ENCODE assay signal across 7 cellular contexts in genomic region chr1:42334240-42335049, GRCh38. TPM values are rescaled to one million over a fixed set of nuclear protein-coding genes. Genes with fewer than 3 reads are reported as not detected.
DNase-seq lines count a peak whose midpoint lies in the region; ATAC-seq and TF ChIP-seq lines count a peak whose summit lies in the region.

No MANE protein-coding gene starts in this region.

- peak overlapping the region; percentile 73 for H2AFZ ChIP-seq in smooth muscle cell (ENCODE audit: low read depth)

- H3K4me3 ChIP-seq in SJSA1 (peak overlapping the region; percentile 93), cardiac fibroblast (replicated peaks in 1 of 2; ENCODE audit: low read depth in 2 of 2, low read length in 2 of 2) (peak overlapping the region; percentile 90 to 99), smooth muscle cell (peak overlapping the region; percentile 89)

- no peaks in the 10 kb centered on the region for H3K27me3 ChIP-seq in SJSA1 (replicated peaks)
- H3K27me3 ChIP-seq in smooth muscle cell (ENCODE audit: low read depth) = no peaks in the 10 kb centered on the region

- TF ChIP-seq CTCF in cardiac fibroblast (IDR thresholded peaks at IDR 0.05; ENCODE audit: low read depth, low read length) (peak; percentile 3), smooth muscle cell (IDR thresholded peaks at IDR 0.05; ENCODE audit: borderline replicate concordance, insufficient read depth, poor library complexity, severe bottlenecking) (no peak)

- H3K27ac ChIP-seq in SJSA1 (peak overlapping the region; percentile 69), smooth muscle cell (ENCODE audit: low read depth) (peak overlapping the region; percentile 87)

- 2% methylated on average over 38 of the region's 58 CpGs for WGBS in smooth muscle cell (ENCODE audit: low lambda C conversion rate)

- peaks cover 11% of the 10 kb centered on the region for H3F3A ChIP-seq in smooth muscle cell (ENCODE audit: low read depth)

- no peaks in the 10 kb centered on the region for H3K9me3 ChIP-seq in SJSA1 (replicated peaks)
- no peaks in the 10 kb centered on the region for H3K9me3 ChIP-seq in smooth muscle cell (replicated peaks; ENCODE audit: low read depth)

- H3K36me3 ChIP-seq in SJSA1 (peaks cover 9% of the 10 kb centered on the region), smooth muscle cell (ENCODE audit: low read depth) (no peaks in the 10 kb centered on the region)

- peak; percentile 52 for ATAC-seq in GM21447 (IDR thresholded peaks at IDR 0.05; ENCODE audit: unreplicated experiment)

- H3K9ac ChIP-seq in smooth muscle cell (ENCODE audit: low read depth) = peak overlapping the region; percentile 93

- H4K20me1 ChIP-seq in smooth muscle cell (ENCODE audit: low read depth) = peaks cover 52% of the 10 kb centered on the region

- peaks cover 55% of the 10 kb centered on the region for H3K79me2 ChIP-seq in smooth muscle cell (ENCODE audit: low read depth)

- peaks cover 26% of the 10 kb centered on the region for H3K4me1 ChIP-seq in SJSA1 (replicated peaks)
- peaks cover 30% of the 10 kb centered on the region for H3K4me1 ChIP-seq in smooth muscle cell (ENCODE audit: low read depth)

- in situ Hi-C loops in G401 (cut with HindIII; ENCODE audit: low sequenced_read_pairs) = no loop called here

- H3K4me2 ChIP-seq in smooth muscle cell = peak overlapping the region; percentile 99

- peak; percentile 58 for DNase-seq in G401 (ENCODE audit: low spot score)
- DNase-seq in HT-29 (ENCODE audit: low spot score) = peak; percentile 74
- DNase-seq in SJSA1 (ENCODE audit: low read depth in 1 of 2, low spot score in 2 of 2) = peak; percentile 61 to 80
- DNase-seq in cardiac fibroblast (ENCODE audit: low read depth in 2 of 2) = peak; percentile 61 to 63
- peak; percentile 58 for DNase-seq in inferior parietal cortex (ENCODE audit: extremely low spot score)
- DNase-seq in smooth muscle cell (lab: John Stamatoyannopoulos, UW; ENCODE audit: unreplicated experiment) = peak; percentile 82

RNA-seq across cellular contexts. Expression of gene FOXJ3, which starts 0.6 kb away (rescaled TPM):
- 20.1 and 21.4 TPM in 2 replicates for total RNA-seq in G401 (2014; rRNA removed; shearing (Covaris generic))
- total RNA-seq in HT-29 (2014; rRNA removed; shearing (Covaris generic)) = 16.7 and 16.8 TPM in 2 replicates
- 27.9 and 32.3 TPM in 2 replicates for total RNA-seq in SJSA1 (2014; rRNA removed; shearing (Covaris generic))
- total RNA-seq in smooth muscle cell = 35.2 and 40.9 TPM in 2 replicates
- polyA plus RNA-seq in smooth muscle cell = 19.3 and 20.1 TPM in 2 replicates

RNA-seq across cellular contexts. Expression of gene RIMKLA, which starts 46.1 kb away (rescaled TPM):
- 0.37 TPM in 1 of 2 replicates, not detected in the other for total RNA-seq in G401 (2014; rRNA removed; shearing (Covaris generic))
- total RNA-seq in HT-29 (2014; rRNA removed; shearing (Covaris generic)) = 1.3 and 1.6 TPM in 2 replicates
- total RNA-seq in SJSA1 (2014; rRNA removed; shearing (Covaris generic)) = under 0.01 TPM in 1 of 2 replicates, not detected in the other
- 0.04 and 0.18 TPM in 2 replicates for total RNA-seq in smooth muscle cell
- 0.25 and 0.44 TPM in 2 replicates for polyA plus RNA-seq in smooth muscle cell

Comparison
In these comparisons a context has a peak if more than half of its experiments do, and no peak if none do; other contexts are left out.
1. Peak in every context shown above with its lines: DNase-seq, ATAC-seq, H3K4me3 ChIP-seq and H3K27ac ChIP-seq.